8 cellular contexts compared by ENCODE assay signal in the genomic region with DNA sequence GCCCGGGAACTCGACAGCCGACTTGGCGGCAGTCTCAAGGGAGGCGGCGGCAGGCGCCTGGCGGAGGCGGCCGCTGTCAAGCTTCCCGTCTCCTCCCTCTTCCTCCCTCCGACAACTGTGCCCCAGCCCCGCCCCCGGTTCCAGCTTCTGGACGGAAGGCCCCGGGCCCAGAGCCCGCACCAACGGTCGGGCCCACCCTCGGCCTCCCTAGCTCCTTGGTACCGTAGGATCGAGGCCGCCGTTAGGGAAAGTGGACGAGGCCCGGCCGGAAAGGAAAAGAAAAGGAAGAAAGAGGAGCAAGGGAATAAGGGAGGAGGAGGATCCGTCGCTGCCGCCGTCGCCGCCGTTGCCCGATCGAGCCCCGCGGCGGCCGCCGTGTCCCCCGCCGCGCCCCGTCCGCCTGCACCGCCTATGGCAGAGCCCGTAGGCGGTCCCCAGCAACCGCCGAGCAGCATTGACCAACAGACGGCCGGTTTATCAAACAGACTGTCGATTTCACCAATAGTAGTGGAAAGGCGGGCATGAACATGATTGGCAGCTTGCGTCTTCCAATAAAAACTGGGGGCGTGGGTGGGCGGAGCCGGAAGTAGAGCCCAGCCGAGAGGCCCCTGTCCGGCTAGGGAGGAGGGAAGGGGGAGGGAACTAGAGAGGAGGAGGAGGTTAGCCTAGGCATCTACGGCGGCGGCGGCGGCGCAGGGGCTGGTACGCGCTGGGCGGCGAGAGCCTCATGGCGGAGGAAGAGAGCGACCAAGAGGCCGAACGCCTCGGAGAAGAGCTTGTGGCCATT. TPM values are rescaled to one million over a fixed set of nuclear protein-coding genes. Genes with fewer than 3 reads are reported as not detected.
DNase-seq lines count a peak whose midpoint lies in the region; ATAC-seq and TF ChIP-seq lines count a peak whose summit lies in the region.

A gene with protein sequence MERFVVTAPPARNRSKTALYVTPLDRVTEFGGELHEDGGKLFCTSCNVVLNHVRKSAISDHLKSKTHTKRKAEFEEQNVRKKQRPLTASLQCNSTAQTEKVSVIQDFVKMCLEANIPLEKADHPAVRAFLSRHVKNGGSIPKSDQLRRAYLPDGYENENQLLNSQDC (minus strand): TSS at position 413 of the 787 bp plus-strand sequence. CDS start 3,029 bp downstream, outside the sequence.
A gene (plus strand): TSS at position 663 of the 787 bp plus-strand sequence. CDS start 65 bp downstream, at position 728.

- WGBS in prostate gland, result under 1% methylated on average over 76 of the region's 76 CpGs
- under 1% methylated on average over 76 of the region's 76 CpGs for WGBS in urinary bladder

- H3K27ac ChIP-seq in angular gyrus (ENCODE audit: low read depth, low read length) (peak within 1 kb of the TSS; percentile 92), prostate gland (peak within 1 kb of the TSS; percentile 94 to 98), urinary bladder (ENCODE audit: low read depth) (peak within 1 kb of the TSS; percentile 97)

- intact Hi-C loops in left ventricle myocardium superior (cut with micrococcal nuclease) (no loop called here), prostate gland (cut with DNase I) (loop anchor here (1.0 to 10.0 kb wide), 2 partner anchors 56 to 91 kb away; a partner anchor contains a TSS)

- H3K4me3 ChIP-seq in prostate gland (peak within 1 kb of the TSS; percentile 90 to 93), urinary bladder (ENCODE audit: low read depth, low read length) (peak within 1 kb of the TSS; percentile 91)

- DNase-seq in NCI-H187 (lab: John Stamatoyannopoulos, UW), result peak; percentile 73 to 94
- peak; percentile 91 to 99 (median 98) for DNase-seq in T-helper 2 cell
- DNase-seq in left ventricle myocardium superior, result peak; percentile 97
- peak; percentile 98 for DNase-seq in prostate gland (ENCODE audit: low spot score)

- H3K4me1 ChIP-seq in prostate gland (replicated peaks) (no peaks in the 10 kb centered on the region), urinary bladder (ENCODE audit: insufficient read depth) (no peaks in the 10 kb centered on the region)

- TF ChIP-seq POLR2A in prostate gland (IDR thresholded peaks at IDR 0.05), result peak; percentile 89

- TF ChIP-seq CTCF in prostate gland (IDR thresholded peaks at IDR 0.05), result peak in 1 of 4 experiments; percentile 3

- no peaks in the 10 kb centered on the region for H3K9me3 ChIP-seq in prostate gland

- ATAC-seq in GM18498 (IDR thresholded peaks at IDR 0.05; ENCODE audit: unreplicated experiment), result peak; percentile 94
- ATAC-seq in HG02938 (IDR thresholded peaks at IDR 0.05; ENCODE audit: unreplicated experiment), result peak; percentile 95
- peak; percentile 96 for ATAC-seq in left ventricle myocardium superior

- H3K27me3 ChIP-seq in prostate gland (replicated peaks; ENCODE audit: insufficient read depth), result no peaks in the 10 kb centered on the region

- no peaks in the 10 kb centered on the region for H3K36me3 ChIP-seq in prostate gland
- H3K36me3 ChIP-seq in urinary bladder (ENCODE audit: insufficient read depth), result no peaks in the 10 kb centered on the region

RNA-seq across cellular contexts. Expression of the first gene that starts in this region (rescaled TPM):
- total RNA-seq in left ventricle myocardium superior (44.1 TPM), prostate gland (10 to 100 TPM; 48.9 to 57.6 TPM), urinary bladder (138 TPM)
- polyA plus RNA-seq in urinary bladder, result 48.7 TPM

RNA-seq across cellular contexts. Expression of the second gene that starts in this region (rescaled TPM):
- total RNA-seq in left ventricle myocardium superior, result 10.3 TPM
- 10 to 100 TPM; 12.5 to 18.1 TPM for total RNA-seq in prostate gland
- 54.7 TPM for total RNA-seq in urinary bladder
- 6.2 TPM for polyA plus RNA-seq in urinary bladder

Comparison
In these comparisons a context has a peak if more than half of its experiments do, and no peak if none do; other contexts are left out.
1. Peak in every context shown above with its lines: DNase-seq, ATAC-seq, H3K4me3 ChIP-seq and H3K27ac ChIP-seq.